Comparison of ENCODE assay signal across 8 cellular contexts in genomic region chr7:26090927-26091519, GRCh38.
DNase-seq lines count a peak whose midpoint lies in the region; ATAC-seq, FAIRE-seq and TF ChIP-seq lines count a peak whose summit lies in the region.

No MANE protein-coding gene starts in this region.

- no peak overlapping the region for H3K23ac ChIP-seq in H1 (ENCODE audit: insufficient read length)

- DNase-seq in MM.1S (peak; percentile 55), SJCRH30 (peak; percentile 19 to 71), H1 (ENCODE audit: low read depth in 1 of 2, low spot score in 2 of 2) (no peak), midbrain (lab: John Stamatoyannopoulos, UW) (peak; percentile 77)
- DNase-seq in effector memory CD4-positive, alpha-beta T cell: no peak

- H3K27ac ChIP-seq in 22Rv1 (no peak overlapping the region), MM.1S (ENCODE audit: low read length) (no peak overlapping the region), SJCRH30 (no peak overlapping the region), H1 (ENCODE audit: low read depth, low read length) (no peak overlapping the region)
- no peak overlapping the region for H3K27ac ChIP-seq in effector memory CD4-positive, alpha-beta T cell (ENCODE audit: insufficient read depth, low read length, poor library complexity, severe bottlenecking)

- CTCF ChIA-PET in H1 (lab: Charles Lee; ENCODE audit: partially characterized antibody): interaction anchor here (0.7 to 5.8 kb wide), 55 partner anchors 8 to 287 kb away, joined by 3 to 79 read pairs (median 5); partner anchors contain the start of gene NFE2L3

- TF ChIP-seq POLR2A in H1 (IDR thresholded peaks at IDR 0.05; ENCODE audit: control extremely low read depth in 1 of 2, low read depth in 2 of 2, low read length in 2 of 2): no peak

- H3K9me3 ChIP-seq in MM.1S (replicated peaks; ENCODE audit: insufficient read depth, low read length): no peaks in the 10 kb centered on the region
- no peaks in the 10 kb centered on the region for H3K9me3 ChIP-seq in SJCRH30 (replicated peaks)
- no peaks in the 10 kb centered on the region for H3K9me3 ChIP-seq in H1 (ENCODE audit: insufficient read depth in 2 of 2, low read depth in 1 of 2, low read length in 1 of 2)
- no peaks in the 10 kb centered on the region for H3K9me3 ChIP-seq in effector memory CD4-positive, alpha-beta T cell (ENCODE audit: control insufficient read depth, low read length)

- H3K27me3 ChIP-seq in MM.1S (replicated peaks; ENCODE audit: insufficient read depth, low read length): no peaks in the 10 kb centered on the region
- H3K27me3 ChIP-seq in SJCRH30: peaks cover 10% of the 10 kb centered on the region
- no peaks in the 10 kb centered on the region for H3K27me3 ChIP-seq in H1 (replicated peaks in 1 of 4; ENCODE audit: control insufficient read depth in 3 of 4, extremely low read depth in 1 of 4, insufficient read depth in 3 of 4, low read length in 3 of 4)
- no peaks in the 10 kb centered on the region for H3K27me3 ChIP-seq in effector memory CD4-positive, alpha-beta T cell (replicated peaks; ENCODE audit: control insufficient read depth, insufficient read depth, low read length, poor library complexity, severe bottlenecking)

- H3K9me2 ChIP-seq in MM.1S (replicated peaks; ENCODE audit: insufficient read depth, low read length): no peaks in the 10 kb centered on the region

- no peaks in the 10 kb centered on the region for H3K36me3 ChIP-seq in MM.1S (replicated peaks; ENCODE audit: insufficient read depth, low read length)
- no peaks in the 10 kb centered on the region for H3K36me3 ChIP-seq in SJCRH30
- H3K36me3 ChIP-seq in H1 (ENCODE audit: control insufficient read depth in 2 of 4, insufficient read depth in 4 of 4, low read length in 3 of 4): no peaks in the 10 kb centered on the region
- H3K36me3 ChIP-seq in effector memory CD4-positive, alpha-beta T cell (ENCODE audit: control insufficient read depth, insufficient read depth, low read length): no peaks in the 10 kb centered on the region

- no peak overlapping the region for H2BK15ac ChIP-seq in H1 (ENCODE audit: low read length)

- H4K20me1 ChIP-seq in MM.1S (ENCODE audit: insufficient read depth, low read length) (no peaks in the 10 kb centered on the region), H1 (replicated peaks in 1 of 2; ENCODE audit: control insufficient read depth in 1 of 2, insufficient read depth in 2 of 2, low read length in 2 of 2) (no peaks in the 10 kb centered on the region)

- H3K56ac ChIP-seq in H1 (replicated peaks; ENCODE audit: insufficient read length, low read depth, low read length): no peak overlapping the region

- H2BK120ac ChIP-seq in H1 (replicated peaks; ENCODE audit: low read depth, low read length): no peak overlapping the region

- H3K18ac ChIP-seq in H1 (ENCODE audit: extremely low read depth, low read length): no peak overlapping the region

- H4K5ac ChIP-seq in H1 (ENCODE audit: insufficient read length, low read depth, low read length): no peak overlapping the region

- peak overlapping the region; percentile 46 for H3K4me3 ChIP-seq in MM.1S (ENCODE audit: low read length)
- H3K4me3 ChIP-seq in SJCRH30: no peak overlapping the region
- peak overlapping the region in 1 of 4 experiments; percentile 19; a peak in 1 of 8 replicates for H3K4me3 ChIP-seq in H1 (ENCODE audit: extremely low read depth in 1 of 4, insufficient read depth in 2 of 4, low read depth in 3 of 4, low read length in 4 of 4)
- no peak overlapping the region for H3K4me3 ChIP-seq in effector memory CD4-positive, alpha-beta T cell (ENCODE audit: insufficient read depth, low read depth, low read length, poor library complexity, severe bottlenecking)

- no peak overlapping the region; the same call in 1 of the 2 replicates for H2BK12ac ChIP-seq in H1 (ENCODE audit: low read depth, low read length)

- H3K79me2 ChIP-seq in MM.1S (ENCODE audit: low read length) (no peaks in the 10 kb centered on the region), H1 (ENCODE audit: control insufficient read depth in 1 of 2, insufficient read depth in 2 of 2, low read length in 2 of 2) (no peaks in the 10 kb centered on the region)

- no peak overlapping the region for H4K91ac ChIP-seq in H1 (replicated peaks; ENCODE audit: insufficient read length, low read length)

- H2BK20ac ChIP-seq in H1 (ENCODE audit: low read length): no peak overlapping the region

- WGBS in H1 (ENCODE audit: extremely low coverage in 1 of 2, insufficient coverage in 1 of 2, insufficient read length in 1 of 2, insufficient replicate concordance in 2 of 2, low coverage in 1 of 2, low lambda C conversion rate in 2 of 2, missing lambda C conversion rate in 1 of 2), 2 experiments: 39% methylated on average over 6 of the region's 6 CpGs; no CpG with 5 or more reads in 1 of the 2 experiments

- no peak overlapping the region for H2BK5ac ChIP-seq in H1 (ENCODE audit: low read depth, low read length)

- H3K4me1 ChIP-seq in MM.1S (ENCODE audit: low read length): peaks cover 6% of the 10 kb centered on the region; the same call in 1 of the 2 replicates
- no peaks in the 10 kb centered on the region for H3K4me1 ChIP-seq in SJCRH30
- H3K4me1 ChIP-seq in H1 (replicated peaks in 1 of 4; ENCODE audit: control insufficient read depth in 3 of 4, insufficient read depth in 4 of 4, low read length in 3 of 4): peaks cover 0 to 3% (median 3%) of the 10 kb centered on the region in 4 experiments; a peak in 3 of 7 replicates
- peaks cover 7% of the 10 kb centered on the region for H3K4me1 ChIP-seq in effector memory CD4-positive, alpha-beta T cell (ENCODE audit: control insufficient read depth, insufficient read depth, low read length, poor library complexity, severe bottlenecking)

- H3K4ac ChIP-seq in H1 (replicated peaks; ENCODE audit: insufficient read length, low read depth, low read length): no peak overlapping the region

- no peak for ATAC-seq in HG03139 (IDR thresholded peaks at IDR 0.05; ENCODE audit: unreplicated experiment)

- peak overlapping the region; percentile 24; the same call in 1 of the 2 replicates for H3K9ac ChIP-seq in MM.1S (ENCODE audit: low read length)
- H3K9ac ChIP-seq in H1 (replicated peaks in 1 of 4; ENCODE audit: extremely low read depth in 1 of 4, low read depth in 3 of 4, low read length in 3 of 4): no peak overlapping the region

- no peak overlapping the region for H3K14ac ChIP-seq in H1 (ENCODE audit: insufficient read length)

- no peak overlapping the region for H2AK5ac ChIP-seq in H1 (ENCODE audit: low read depth, low read length)

- H3F3A ChIP-seq in MM.1S (ENCODE audit: insufficient read depth, low read length): 0 out of 2 replicates have a peak, but pooled peaks cover 2% of the 10 kb centered on the region

- TF ChIP-seq RAD21 in H1 (IDR thresholded peaks at IDR 0.05 in 1 of 2, conservative IDR thresholded peaks at IDR 0.05 in 1 of 2; ENCODE audit: low read depth in 2 of 2, low read length in 2 of 2): peak; percentile 84 to 87

- FAIRE-seq in G401.6 (lab: Jason Lieb, UNC) (peak; percentile 99), H1 (lab: Jason Lieb, UNC) (peak; percentile 90)

- POLR2A ChIA-PET in H1 (lab: Charles Lee; ENCODE audit: partially characterized antibody): interaction anchor here (0.6 to 18.1 kb wide), 12 partner anchors 9 to 154 kb away, joined by 3 to 230 read pairs (median 6); partner anchors contain the start of genes CBX3, HNRNPA2B1 and NFE2L3

- H3K79me1 ChIP-seq in H1 (ENCODE audit: low read depth, low read length): no peaks in the 10 kb centered on the region

- TF ChIP-seq CTCF in 22Rv1 (IDR thresholded peaks at IDR 0.05) (peak; percentile 95), MM.1S (IDR thresholded peaks at IDR 0.05; ENCODE audit: low read length) (peak; percentile 76), H1 (IDR thresholded peaks at IDR 0.05; ENCODE audit: control extremely low read depth in 1 of 3, insufficient read depth in 1 of 3, low read depth in 1 of 3, low read length in 3 of 3) (peak in 2 of 3 experiments; percentile 63 to 76; a peak in 3 of 4 replicates)

- H4K8ac ChIP-seq in H1 (ENCODE audit: extremely low read depth, insufficient read depth, low read length): no peak overlapping the region

- peak overlapping the region; percentile 54 for H3K4me2 ChIP-seq in MM.1S (ENCODE audit: low read depth, low read length)
- H3K4me2 ChIP-seq in H1 (ENCODE audit: insufficient read depth in 1 of 2, low read depth in 2 of 2, low read length in 2 of 2): peak overlapping the region in 1 of 2 experiments; percentile 56; a peak in 3 of 4 replicates

- TF ChIP-seq EP300 in H1 (IDR thresholded peaks at IDR 0.05; ENCODE audit: borderline replicate concordance in 1 of 2, low read depth in 2 of 2, low read length in 2 of 2): no peak

- peak overlapping the region; percentile 65 for H2AFZ ChIP-seq in MM.1S (ENCODE audit: low read length)
- H2AFZ ChIP-seq in H1 (ENCODE audit: low read length): 0 out of 2 replicates have a peak overlapping the region, but pooled peaks have one; percentile 0

- H3K23me2 ChIP-seq in H1 (ENCODE audit: low read depth, low read length): no peaks in the 10 kb centered on the region; the same call in 1 of the 2 replicates

TF ChIP-seq in H1, 55 proteins besides CTCF, POLR2A, EP300 and RAD21:
- TF ChIP-seq TEAD4 (IDR thresholded peaks at IDR 0.05; ENCODE audit: low read depth, low read length) (no peak), FOSL1 (IDR thresholded peaks at IDR 0.05; ENCODE audit: insufficient read depth, low read depth, low read length) (no peak), ATF3 (IDR thresholded peaks at IDR 0.05; ENCODE audit: insufficient read depth, low read depth, low read length) (no peak)

Comparison
In these comparisons a context has a peak if more than half of its experiments do, and no peak if none do; other contexts are left out.
1. DNase-seq: peak in MM.1S (single experiment), SJCRH30 (2 of 2) and midbrain (single experiment); none in H1 (0 of 2) and effector memory CD4-positive, alpha-beta T cell (0 of 3).
2. Peak in every context shown above with its lines, with median percentiles within 50 percentile points of each other: CTCF ChIP-seq.